ENCODE assay signal across 15 cellular contexts in genomic region chr7:15780271-15780670, GRCh38.
DNase-seq lines count a peak whose midpoint lies in the region; ATAC-seq and TF ChIP-seq lines count a peak whose summit lies in the region.
"Had no signal": no experiment of that assay in that cellular context is flagged by ENCODE, and none has a peak within 500 bp of the region (broad histone marks: within the 10 kb centered on the region; RNA-seq: fewer than 3 reads in every experiment).

No MANE protein-coding gene starts in this region.

- no peak overlapping the region for H3K4me3 Mint-ChIP-seq in WTC11
- H3K4me3 Mint-ChIP-seq: CD14-positive monocyte, neural progenitor cell had no signal

- no peaks in the 10 kb centered on the region for H3K27me3 Mint-ChIP-seq in WTC11 (ENCODE audit: low read depth)

- H3K27ac Mint-ChIP-seq in WTC11, result no peak overlapping the region
- H3K27ac Mint-ChIP-seq: CD14-positive monocyte, neural progenitor cell had no signal

- TF ChIP-seq CTCF in WTC11 (IDR thresholded peaks at IDR 0.05), result no peak
- no peak for TF ChIP-seq CTCF in GM20000 (IDR thresholded peaks at IDR 0.05; ENCODE audit: extremely low read depth, missing control alignments)

- H3K36me3 Mint-ChIP-seq in WTC11, result no peaks in the 10 kb centered on the region
- H3K36me3 Mint-ChIP-seq: CD14-positive monocyte, neural progenitor cell had no signal

- POLR2A ChIA-PET in WTC11 (lab: Charles Lee), result no interaction called here

- H3K4me1 Mint-ChIP-seq in WTC11, result peaks cover 43% of the 10 kb centered on the region

- no peak for ATAC-seq in WTC11

- no peaks in the 10 kb centered on the region for H3K9me3 Mint-ChIP-seq in WTC11
- H3K9me3 Mint-ChIP-seq: neural progenitor cell had no signal

- CTCF ChIA-PET in WTC11 (lab: Charles Lee), result interaction anchor here (1.1 kb wide), 1 partner anchor 59 kb away, joined by 3 read pairs; no protein-coding TSS in a partner anchor

- DNase-seq in HCEC 1CT (peak; percentile 52), WTC11 (ENCODE audit: low spot score) (no peak), fibroblast of peridontal ligament (ENCODE audit: extremely low read depth) (peak; percentile 49), renal cortical epithelial cell (ENCODE audit: low read depth) (peak; percentile 90), T-helper 9 cell (no peak), GM20000 (ENCODE audit: low spot score) (no peak), ecto neural progenitor cell (ENCODE audit: low spot score) (no peak)
- DNase-seq: activated CD8-positive, alpha-beta memory T cell treated with anti-CD3 and anti-CD28 coated beads for 24 hours; activated effector memory CD4-positive, alpha-beta T cell treated with Interleukin-2 at 50 U/mL for 16 hours; GDM1; hypothalamus; MV-4-11; stimulated activated naive CD4-positive, alpha-beta T cell treated with Interleukin-2 at 50 U/mL for 16 hours had no signal

TF ChIP-seq in WTC11, 78 proteins besides CTCF, POLR2A, EP300 and RAD21:
- no peak for TF ChIP-seq HMGXB4 (CRISPR knock-in tag; IDR thresholded peaks at IDR 0.05)
- TF ChIP-seq ZNF121 (CRISPR knock-in tag; IDR thresholded peaks at IDR 0.05), result 0 out of 2 replicates have a peak, but pooled peaks have one; percentile 11

Comparison
In these comparisons a context has a peak if more than half of its experiments do, and no peak if none do; other contexts are left out.
1. DNase-seq: peak in HCEC 1CT (single experiment), fibroblast of peridontal ligament (single experiment) and renal cortical epithelial cell (single experiment); none in WTC11 (single experiment), T-helper 9 cell (single experiment), GM20000 (single experiment) and ecto neural progenitor cell (single experiment).